ENCODE assay signal across 21 cellular contexts in genomic region chr12:70484464-70484863, GRCh38.
"Had no signal": no experiment of that assay in that cellular context is flagged by ENCODE, and none has a peak within 500 bp of the region (broad histone marks: within the 10 kb centered on the region; RNA-seq: fewer than 3 reads in every experiment).

No MANE protein-coding gene starts in this region.

- FAIRE-seq: HTR-8/SVneo had no signal

- H3K27me3 ChIP-seq: SJCRH30 had no signal

- H3K9me3 ChIP-seq: SJCRH30 had no signal

- H3K36me3 ChIP-seq: SJCRH30 had no signal

- DNase-seq: Kasumi-1; KG1; MM.1S; NCI-H1092 treated with DMSO at 0.1 percent for 48 hours; NCI-H1436; NCI-H187; NCI-H2029; NCI-H2081 treated with DMSO at 0.1 percent for 48 hours; NCI-H2171; NCI-H345; NCI-H446 treated with DMSO at 0.1 percent for 48 hours; NCI-H510A treated with DMSO at 0.1 percent for 48 hours; NCI-H526 treated with DMSO at 0.1 percent for 48 hours; NCI-H748 treated with DMSO at 0.1 percent for 48 hours; NK-92 treated with Interleukin-12 subunit alpha and Interleukin-12 subunit beta, amount 100 ng/mL, for 24 hours; PC-3; SHP77; SJCRH30 had no signal

- H3K4me3 ChIP-seq: SJCRH30 had no signal

- H3K4me1 ChIP-seq: SJCRH30 had no signal

- H3K27ac ChIP-seq: HL-60, RWPE1, SJCRH30 had no signal
